ENCODE assay signal across 1 cellular context in genomic region chrX:72308209-72308565, GRCh38.
TF ChIP-seq lines count a peak whose summit lies in the region.

No MANE protein-coding gene starts in this region.

TF ChIP-seq in K562, 482 proteins besides CTCF, POLR2A, EP300 and RAD21 (continued from another document):
- no peak for TF ChIP-seq MGA (IDR thresholded peaks at IDR 0.05)
- TF ChIP-seq HCFC1 (IDR thresholded peaks at IDR 0.05; ENCODE audit: low read depth, low read length) = no peak
- TF ChIP-seq PPARD (CRISPR knock-in tag; IDR thresholded peaks at IDR 0.05) = no peak
- no peak for TF ChIP-seq ZC3H11A (IDR thresholded peaks at IDR 0.05; ENCODE audit: low read depth, low read length)
- TF ChIP-seq KLF6 (CRISPR knock-in tag; IDR thresholded peaks at IDR 0.05; ENCODE audit: borderline replicate concordance) = no peak
TF ChIP-seq in K562: peak in this region for 0.
